19 cellular contexts compared by ENCODE assay signal in the genomic region with DNA sequence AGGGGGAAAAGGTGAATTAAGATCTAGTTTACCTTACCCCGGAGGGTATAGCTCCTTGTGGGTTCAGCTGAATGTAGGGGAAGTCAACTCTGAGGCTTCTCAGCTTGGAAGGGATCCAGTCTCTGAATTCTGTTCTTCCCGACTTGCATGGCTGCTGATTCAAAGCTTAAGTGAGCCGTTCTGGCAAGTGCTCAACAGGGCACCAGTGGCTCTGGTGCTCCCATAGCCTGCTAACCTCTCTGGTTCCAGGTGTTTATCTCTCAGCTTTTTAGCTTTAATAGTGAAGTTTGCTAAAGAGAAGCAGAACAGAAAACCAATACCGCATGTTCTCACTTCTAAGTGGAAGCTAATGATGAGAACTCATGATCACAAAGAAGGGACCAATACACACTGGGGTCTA. TPM values are rescaled to one million over a fixed set of nuclear protein-coding genes. Genes with fewer than 3 reads are reported as not detected.
"Had no signal": no experiment of that assay in that cellular context is flagged by ENCODE, and none has a peak within 500 bp of the region (broad histone marks: within the 10 kb centered on the region; RNA-seq: fewer than 3 reads in every experiment).

No MANE protein-coding gene starts in this region.

- H3K27ac ChIP-seq: brain microvascular endothelial cell, gastrocnemius medialis, heart right ventricle, ovary, sigmoid colon, thoracic aorta had no signal

- H3K4me3 ChIP-seq: gastrocnemius medialis, heart right ventricle, ovary, sigmoid colon, thoracic aorta had no signal

- H3K36me3 ChIP-seq: brain microvascular endothelial cell, gastrocnemius medialis, heart right ventricle, ovary, sigmoid colon, thoracic aorta had no signal

- DNase-seq: activated B cell treated with CpG ODN at 0.5 μM for 24 hours; activated CD4-positive, alpha-beta T cell treated with anti-CD3 and anti-CD28 coated beads, Interleukin-2, amount 10 ng/mL, durations not matched to agents 7 days and 5 days; activated CD8-positive, alpha-beta memory T cell treated with anti-CD3 and anti-CD28 coated beads, Interleukin-2, amount 50 U/mL, for 48 hours; activated gamma-delta T cell treated with Interleukin-2 at 50 U/mL for 16 hours; activated T-cell treated with anti-CD3 and anti-CD28 coated beads, Interleukin-2, amount 50 U/mL, for 72 hours; amniotic stem cell; brain microvascular endothelial cell; cortex of kidney; effector CD4-positive, alpha-beta T cell; gastrocnemius medialis; heart right ventricle; naive B cell; ovary; sigmoid colon; stimulated activated CD4-positive, alpha-beta T cell treated with anti-CD3 and anti-CD28 coated beads, Interleukin-2, amount 100 ng/mL, for 24 hours had no signal

- H3K27ac Mint-ChIP-seq: activated B cell treated with CpG ODN at 0.5 μM for 24 hours; activated CD4-positive, alpha-beta T cell treated with anti-CD3 and anti-CD28 coated beads, Interleukin-2, amount 10 ng/mL, durations not matched to agents 7 days and 5 days; activated naive CD8-positive, alpha-beta T cell; activated T-cell treated with anti-CD3 and anti-CD28 coated beads, Interleukin-2, amount 50 U/mL, for 72 hours; stimulated activated effector memory CD8-positive, alpha-beta T cell treated with anti-CD3 and anti-CD28 coated beads, Interleukin-12 subunit alpha, Interleukin-12 subunit beta, amount 100 ng/mL, for 72 hours had no signal

- H3K36me3 Mint-ChIP-seq: naive B cell; stimulated activated effector memory CD8-positive, alpha-beta T cell treated with anti-CD3 and anti-CD28 coated beads, Interleukin-12 subunit alpha, Interleukin-12 subunit beta, amount 100 ng/mL, for 72 hours had no signal

- ATAC-seq: activated T-cell treated with anti-CD3 and anti-CD28 coated beads, Interleukin-2, amount 50 U/mL, for 72 hours; gastrocnemius medialis; heart right ventricle; stimulated activated effector memory CD8-positive, alpha-beta T cell treated with anti-CD3 and anti-CD28 coated beads, Interleukin-12 subunit alpha, Interleukin-12 subunit beta, amount 100 ng/mL, for 72 hours had no signal

- H3K27me3 ChIP-seq: brain microvascular endothelial cell, gastrocnemius medialis, heart right ventricle, ovary, sigmoid colon had no signal

- H3K27me3 Mint-ChIP-seq: activated B cell treated with CpG ODN at 0.5 μM for 24 hours; activated CD4-positive, alpha-beta T cell treated with anti-CD3 and anti-CD28 coated beads, Interleukin-2, amount 10 ng/mL, durations not matched to agents 7 days and 5 days; activated naive CD8-positive, alpha-beta T cell; naive B cell had no signal

- H3K4me1 ChIP-seq: gastrocnemius medialis, sigmoid colon had no signal

- H3K9me3 ChIP-seq: gastrocnemius medialis, heart right ventricle, ovary, sigmoid colon, thoracic aorta had no signal

- H3K4me3 Mint-ChIP-seq: activated B cell treated with CpG ODN at 0.5 μM for 24 hours; activated CD4-positive, alpha-beta T cell treated with anti-CD3 and anti-CD28 coated beads, Interleukin-2, amount 10 ng/mL, durations not matched to agents 7 days and 5 days; activated naive CD8-positive, alpha-beta T cell; activated T-cell treated with anti-CD3 and anti-CD28 coated beads, Interleukin-2, amount 50 U/mL, for 72 hours; naive B cell; stimulated activated effector memory CD8-positive, alpha-beta T cell treated with anti-CD3 and anti-CD28 coated beads, Interleukin-12 subunit alpha, Interleukin-12 subunit beta, amount 100 ng/mL, for 72 hours had no signal

- H3K4me1 Mint-ChIP-seq: activated B cell treated with CpG ODN at 0.5 μM for 24 hours; naive B cell; stimulated activated effector memory CD8-positive, alpha-beta T cell treated with anti-CD3 and anti-CD28 coated beads, Interleukin-12 subunit alpha, Interleukin-12 subunit beta, amount 100 ng/mL, for 72 hours had no signal

- H3K9me3 Mint-ChIP-seq: activated B cell treated with CpG ODN at 0.5 μM for 24 hours; activated T-cell treated with anti-CD3 and anti-CD28 coated beads, Interleukin-2, amount 50 U/mL, for 72 hours had no signal

RNA-seq across cellular contexts. Expression of gene RBP1, which starts 46.3 kb away (rescaled TPM):
- total RNA-seq: activated B cell treated with CpG ODN at 0.5 μM for 24 hours; activated CD4-positive, alpha-beta T cell treated with anti-CD3 and anti-CD28 coated beads, Interleukin-2, amount 10 ng/mL, durations not matched to agents 7 days and 5 days; activated T-cell treated with anti-CD3 and anti-CD28 coated beads, Interleukin-2, amount 50 U/mL, for 72 hours; T-helper 2 cell treated with Interferon-gamma antibody and Interleukin-4, amounts not matched to agents 100 ng/mL and 5 ng/mL, for 36 hours had no signal
